Comparison of ENCODE assay signal across 9 cellular contexts in the genomic region with DNA sequence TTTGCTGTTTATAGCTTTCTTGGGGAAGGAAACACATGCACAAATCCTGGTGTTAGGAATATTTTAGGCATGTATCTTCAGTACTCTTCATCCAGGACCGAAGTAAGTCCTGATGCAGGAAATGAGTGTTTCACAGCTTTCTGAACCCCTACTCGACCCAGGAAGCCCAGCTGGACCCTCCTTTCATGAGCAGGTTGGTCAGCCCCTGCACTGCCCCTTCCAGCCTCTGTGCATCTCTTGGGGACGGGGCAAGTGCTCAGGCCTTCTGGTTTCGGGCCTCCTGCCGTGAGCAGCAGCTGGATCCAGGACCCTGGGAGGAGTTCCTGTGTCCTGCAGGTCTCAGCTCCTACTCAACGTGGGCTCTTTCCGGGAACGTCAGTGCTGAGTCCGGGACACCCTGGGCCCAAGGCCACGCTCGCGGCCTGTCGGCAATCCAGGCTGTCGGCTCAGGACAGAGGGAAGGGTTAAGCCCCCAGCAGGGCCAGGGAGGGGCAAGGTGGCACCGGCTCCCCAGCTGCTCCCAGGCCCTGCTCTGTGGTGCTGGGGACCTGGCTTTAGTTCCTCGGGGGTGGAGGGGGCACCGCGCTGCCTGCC. TPM values are rescaled to one million over a fixed set of nuclear protein-coding genes. Genes with fewer than 3 reads are reported as not detected.
DNase-seq lines count a peak whose midpoint lies in the region; ATAC-seq and TF ChIP-seq lines count a peak whose summit lies in the region.
"Not testable (repeated sequence)": the region's sequence is repeated elsewhere in the genome, so short reads cannot be mapped to it uniquely, and the experiment has no call there.
"Had no signal": no experiment of that assay in that cellular context is flagged by ENCODE, and none has a peak within 500 bp of the region (broad histone marks: within the 10 kb centered on the region; RNA-seq: fewer than 3 reads in every experiment).

No MANE protein-coding gene starts in this region.

- H3K36me3 ChIP-seq in BLaER1; HUES48 (ENCODE audit: control insufficient read depth, insufficient read depth, low read length); esophagus muscularis mucosa; neural progenitor cell; stomach: not testable (repeated sequence)

- TF ChIP-seq POLR2A in esophagus muscularis mucosa (IDR thresholded peaks at IDR 0.05; ENCODE audit: low read depth); stomach (IDR thresholded peaks at IDR 0.05): not testable (repeated sequence)

- H3K4me2 ChIP-seq in BLaER1 (peak overlapping the region; percentile 88), neural progenitor cell (peak overlapping the region; percentile 74)

- intact Hi-C loops in activated B cell treated with CpG ODN at 0.5 μM for 24 hours (cut with micrococcal nuclease) = loop anchor here (1.0 to 5.0 kb wide), 5 partner anchors 7 to 207 kb away; partner anchors contain the start of genes BET1L, PSMD13, PTDSS2 and RIC8A
- intact Hi-C loops in esophagus muscularis mucosa (cut with DNase I); stomach (cut with DNase I; ENCODE audit: low total_unique reads): not testable (repeated sequence)
- intact Hi-C loops in left colon (cut with DNase I, micrococcal nuclease) = loop anchor here in 1 of 2 donors (10.0 kb wide), 1 partner anchor 45 kb away; no protein-coding TSS in a partner anchor

- TF ChIP-seq EP300 in esophagus muscularis mucosa (IDR thresholded peaks at IDR 0.05); stomach (IDR thresholded peaks at IDR 0.05): not testable (repeated sequence)

- POLR2A ChIA-PET in activated B cell treated with CpG ODN at 0.5 μM for 24 hours (lab: Charles Lee) = interaction anchor here (0.6 to 3.2 kb wide), 5 partner anchors 22 to 103 kb away, joined by 4 to 15 read pairs (median 10); partner anchors contain the start of genes BET1L, PGGHG and RIC8A

- H3K4me1 ChIP-seq in BLaER1 = peaks cover 73% of the 10 kb centered on the region
- peaks cover 60% of the 10 kb centered on the region for H3K4me1 ChIP-seq in HUES48 (ENCODE audit: control insufficient read depth, insufficient read depth, low read length)
- peaks cover 27 to 58% (median 51%) of the 10 kb centered on the region in 4 donors for H3K4me1 ChIP-seq in esophagus muscularis mucosa
- peaks cover 58% of the 10 kb centered on the region for H3K4me1 ChIP-seq in neural progenitor cell
- peaks cover 20 to 73% (median 38%) of the 10 kb centered on the region in 4 donors for H3K4me1 ChIP-seq in stomach

- H3K4me3 ChIP-seq in BLaER1 (peak overlapping the region; percentile 80), HUES48 (ENCODE audit: low read depth, low read length) (peak overlapping the region; percentile 43), astrocyte of the spinal cord (ENCODE audit: low read depth, low read length) (peak overlapping the region; percentile 54), esophagus muscularis mucosa (peak overlapping the region; percentile 48 to 64 (median 53)), neural progenitor cell (peak overlapping the region; percentile 27), stomach (peak overlapping the region; percentile 36 to 56 (median 52))

- H3K27me3 Mint-ChIP-seq in activated B cell treated with CpG ODN at 0.5 μM for 24 hours; neural progenitor cell (ENCODE audit: insufficient read depth, low read depth): not testable (repeated sequence)

- H3K9ac ChIP-seq in BLaER1 = peak overlapping the region; percentile 87
- H3K9ac ChIP-seq in HUES48 (ENCODE audit: low read depth, low read length); neural progenitor cell: not testable (repeated sequence)

- H4K20me1 ChIP-seq in BLaER1; neural progenitor cell (ENCODE audit: low read depth): not testable (repeated sequence)

- H3K36me3 Mint-ChIP-seq in activated B cell treated with CpG ODN at 0.5 μM for 24 hours (ENCODE audit: low read depth); neural progenitor cell: not testable (repeated sequence)

- not testable (repeated sequence) for H3K9me3 ChIP-seq in BLaER1; HUES48 (ENCODE audit: control insufficient read depth, insufficient read depth, low read length); esophagus muscularis mucosa; neural progenitor cell (ENCODE audit: low read depth); stomach

- H3K79me2 ChIP-seq in neural progenitor cell (ENCODE audit: low read depth) = not testable (repeated sequence)

- in situ Hi-C loops in astrocyte of the spinal cord (cut with HindIII; ENCODE audit: low sequenced_read_pairs) = not testable (repeated sequence)

- DNase-seq in activated B cell treated with CpG ODN at 0.5 μM for 24 hours; astrocyte of the spinal cord (ENCODE audit: low read depth, low spot score); esophagus muscularis mucosa (ENCODE audit: extremely low spot score); left colon; neural progenitor cell (ENCODE audit: low spot score); stomach: not testable (repeated sequence)

- not testable (repeated sequence) for ATAC-seq in activated B cell treated with CpG ODN at 0.5 μM for 24 hours (ENCODE audit: low read depth)
- peak; percentile 2 for ATAC-seq in left colon

- WGBS in esophagus muscularis mucosa = 7% methylated on average over 5 of the region's 18 CpGs
- WGBS in stomach, 5 donors = 18 to 51% (median 32%) methylated on average over 3 to 5 of the region's 18 CpGs

- H3K4me1 Mint-ChIP-seq in activated B cell treated with CpG ODN at 0.5 μM for 24 hours (peaks cover 60% of the 10 kb centered on the region), neural progenitor cell (peaks cover 67% of the 10 kb centered on the region)

- peak overlapping the region; percentile 98 for H3K27ac Mint-ChIP-seq in activated B cell treated with CpG ODN at 0.5 μM for 24 hours
- H3K27ac Mint-ChIP-seq in neural progenitor cell = not testable (repeated sequence)

- CTCF ChIA-PET in activated B cell treated with CpG ODN at 0.5 μM for 24 hours (lab: Charles Lee) = interaction anchor here (1.7 kb wide), 1 partner anchor 59 kb away, joined by 6 read pairs; no protein-coding TSS in a partner anchor

- TF ChIP-seq CTCF in activated B cell treated with CpG ODN at 0.5 μM for 24 hours (IDR thresholded peaks at IDR 0.05); astrocyte of the spinal cord (IDR thresholded peaks at IDR 0.05; ENCODE audit: low read depth, low read length); esophagus muscularis mucosa (IDR thresholded peaks at IDR 0.05); neural progenitor cell (IDR thresholded peaks at IDR 0.05); stomach (IDR thresholded peaks at IDR 0.05): not testable (repeated sequence)

- not testable (repeated sequence) for H3K9me3 Mint-ChIP-seq in activated B cell treated with CpG ODN at 0.5 μM for 24 hours, neural progenitor cell

- H3F3A ChIP-seq in neural progenitor cell (ENCODE audit: low read depth) = peaks cover 60% of the 10 kb centered on the region

- H3K27me3 ChIP-seq in BLaER1; HUES48 (ENCODE audit: control insufficient read depth, insufficient read depth, low read length); esophagus muscularis mucosa; stomach: not testable (repeated sequence)
- H3K27me3 ChIP-seq in neural progenitor cell = peaks cover 19% of the 10 kb centered on the region

- peak overlapping the region; percentile 99 for H3K4me3 Mint-ChIP-seq in activated B cell treated with CpG ODN at 0.5 μM for 24 hours
- H3K4me3 Mint-ChIP-seq in neural progenitor cell = peak overlapping the region; percentile 92

- H3K27ac ChIP-seq in BLaER1 (peak overlapping the region; percentile 88), HUES48 (ENCODE audit: low read depth, low read length) (peak overlapping the region; percentile 1), esophagus muscularis mucosa (replicated peaks in 1 of 4) (peak overlapping the region; percentile 73 to 90 (median 80)), stomach (peak overlapping the region; percentile 48 to 93 (median 80))
- not testable (repeated sequence) for H3K27ac ChIP-seq in neural progenitor cell

- H2AFZ ChIP-seq in neural progenitor cell (replicated peaks) = not testable (repeated sequence)

RNA-seq across cellular contexts. Expression of gene IFITM2, which starts 2.5 kb away (rescaled TPM):
- total RNA-seq in activated B cell treated with CpG ODN at 0.5 μM for 24 hours = 112 and 125 TPM in 2 replicates
- total RNA-seq in esophagus muscularis mucosa = 100 to 1,000 TPM in 3 of 4 donors, 10 to 100 TPM in 1; 92.2 to 235 (median 194) TPM
- total RNA-seq in left colon = 100 to 1,000 TPM in 1 of 2 donors, 10 to 100 TPM in 1; 87.7 to 133 TPM
- total RNA-seq in neural progenitor cell (ENCODE audit: low replicate concordance) = 10.5 and 63.9 TPM in 2 replicates
- 10 to 100 TPM in 4 of 5 donors, 1 to 10 TPM in 1; 8.8 to 61.7 (median 12.9) TPM for total RNA-seq in stomach
- polyA plus RNA-seq in stomach = 100 to 1,000 TPM; 276 to 394 (median 344) TPM

RNA-seq across cellular contexts. Expression of gene IFITM1, which starts 3.8 kb away (rescaled TPM):
- total RNA-seq in activated B cell treated with CpG ODN at 0.5 μM for 24 hours (21.2 and 25.3 TPM in 2 replicates), esophagus muscularis mucosa (100 to 1,000 TPM in 3 of 4 donors, 10 to 100 TPM in 1; 60.6 to 197 (median 171) TPM), left colon (100 to 1,000 TPM in 1 of 2 donors, 10 to 100 TPM in 1; 85.6 to 127 TPM), neural progenitor cell (ENCODE audit: low replicate concordance) (13.3 and 48.6 TPM in 2 replicates), stomach (10 to 100 TPM in 4 of 5 donors, 1 to 10 TPM in 1; 7.0 to 59.8 (median 17.3) TPM)
- polyA plus RNA-seq in stomach = 100 to 1,000 TPM in 2 of 3 donors, 10 to 100 TPM in 1; 79.9 to 224 (median 119) TPM

RNA-seq across cellular contexts. Expression of gene IFITM3, which starts 10.6 kb away (rescaled TPM):
- 14.8 and 17.0 TPM in 2 replicates for total RNA-seq in activated B cell treated with CpG ODN at 0.5 μM for 24 hours
- total RNA-seq in esophagus muscularis mucosa = 100 to 1,000 TPM; 290 to 513 (median 410) TPM
- total RNA-seq in left colon = 100 to 1,000 TPM; 118 to 136 TPM
- 19.8 and 61.7 TPM in 2 replicates for total RNA-seq in neural progenitor cell (ENCODE audit: low replicate concordance)
- 100 to 1,000 TPM in 3 of 5 donors, 10 to 100 TPM in 2; 11.9 to 271 (median 127) TPM for total RNA-seq in stomach
- polyA plus RNA-seq in stomach = 1,000 to 10,000 TPM in 1 of 3 donors, 100 to 1,000 TPM in 2; 538 to 1,128 (median 677) TPM

RNA-seq across cellular contexts. Expression of gene IFITM5, which starts 10.8 kb away (rescaled TPM):
- total RNA-seq in activated B cell treated with CpG ODN at 0.5 μM for 24 hours = not detected in 2 replicates
- total RNA-seq in esophagus muscularis mucosa = not detected
- not detected for total RNA-seq in left colon
- total RNA-seq in neural progenitor cell (ENCODE audit: low replicate concordance) = not detected in 2 replicates
- under 1 TPM in 1 of 5 donors, not detected in 4; 0.73 TPM for total RNA-seq in stomach
- polyA plus RNA-seq in stomach = not detected
- total RNA-seq: M059J had no signal

RNA-seq across cellular contexts. Expression of gene PGGHG, which starts 21.1 kb away (rescaled TPM):
- 62.3 and 74.1 TPM in 2 replicates for total RNA-seq in activated B cell treated with CpG ODN at 0.5 μM for 24 hours
- 10 to 100 TPM; 13.3 to 23.7 (median 18.8) TPM for total RNA-seq in esophagus muscularis mucosa
- 10 to 100 TPM; 18.8 to 20.6 TPM for total RNA-seq in left colon
- 20.5 and 44.4 TPM in 2 replicates for total RNA-seq in neural progenitor cell (ENCODE audit: low replicate concordance)
- 10 to 100 TPM in 4 of 5 donors, 1 to 10 TPM in 1; 3.5 to 34.8 (median 11.9) TPM for total RNA-seq in stomach
- 10 to 100 TPM; 14.4 to 44.0 (median 20.7) TPM for polyA plus RNA-seq in stomach

Comparison
In these comparisons a context has a peak if more than half of its experiments do, and no peak if none do; other contexts are left out.
1. H3K4me3 ChIP-seq: peak in every context shown above with its lines; median percentile 80 in BLaER1; 54 in astrocyte of the spinal cord; 53 in esophagus muscularis mucosa; 52 in stomach; 43 in HUES48; 27 in neural progenitor cell.